ENCODE assay signal across 10 cellular contexts in genomic region chr2:33272001-33272400, GRCh38.
DNase-seq lines count a peak whose midpoint lies in the region; ATAC-seq, FAIRE-seq and TF ChIP-seq lines count a peak whose summit lies in the region.
"Had no signal": no experiment of that assay in that cellular context is flagged by ENCODE, and none has a peak within 500 bp of the region (broad histone marks: within the 10 kb centered on the region; RNA-seq: fewer than 3 reads in every experiment).

No MANE protein-coding gene starts in this region.

- TF ChIP-seq POLR2A in GM12892 (IDR thresholded peaks at IDR 0.05; ENCODE audit: low read depth, low read length) = no peak

- no CpG with 5 or more reads among the region's 4 CpGs for WGBS in trophoblast cell (ENCODE audit: extremely low coverage, insufficient coverage, insufficient read length)

- H3K36me3 Mint-ChIP-seq in neural progenitor cell = peaks cover 4% of the 10 kb centered on the region

- DNase-seq in GM12892 (ENCODE audit: insufficient read length) (peak; percentile 15), choroid plexus epithelial cell (ENCODE audit: low read depth) (peak; percentile 58), neural progenitor cell (ENCODE audit: low spot score) (no peak), middle frontal gyrus (ENCODE audit: extremely low spot score, low spot score) (no peak), epidermal melanocyte (ENCODE audit: insufficient read length, low spot score) (no peak), trophoblast cell (no peak)

- no peak overlapping the region for H4K8ac ChIP-seq in trophoblast cell (ENCODE audit: low read depth, low read length)

- H3K27me3 ChIP-seq in neural progenitor cell (no peaks in the 10 kb centered on the region), trophoblast cell (ENCODE audit: insufficient read depth, low read length) (no peaks in the 10 kb centered on the region)

- H3K18ac ChIP-seq in trophoblast cell (ENCODE audit: low read length) = no peak overlapping the region

- H3K4me3 ChIP-seq in choroid plexus epithelial cell (ENCODE audit: low read depth, low read length) (no peak overlapping the region), neural progenitor cell (no peak overlapping the region), trophoblast cell (ENCODE audit: low read depth, low read length) (no peak overlapping the region)

- H2AFZ ChIP-seq in neural progenitor cell (replicated peaks) = no peak overlapping the region
- no peak overlapping the region for H2AFZ ChIP-seq in trophoblast cell (ENCODE audit: insufficient read depth, low read length, poor library complexity)

- H2AK5ac ChIP-seq in trophoblast cell (ENCODE audit: low read length) = no peak overlapping the region

- H3K79me2 ChIP-seq in neural progenitor cell (ENCODE audit: low read depth) (no peaks in the 10 kb centered on the region), trophoblast cell (ENCODE audit: control insufficient read depth, insufficient read depth, low read length, poor library complexity) (peaks cover 2% of the 10 kb centered on the region)

- H3K4me3 Mint-ChIP-seq in neural progenitor cell = no peak overlapping the region
- H3K4me3 Mint-ChIP-seq: dendritic cell treated with granulocyte-macrophage colony-stimulating factor and Interleukin-4, amounts not matched to agents 40 ng/mL and 50 ng/mL, for 4 days; neural crest cell had no signal

- no peak overlapping the region for H4K91ac ChIP-seq in trophoblast cell (ENCODE audit: low read depth, low read length)

- no peak overlapping the region for H3K27ac ChIP-seq in neural progenitor cell
- H3K27ac ChIP-seq in trophoblast cell (ENCODE audit: low read depth, low read length) = no peak overlapping the region

- no peaks in the 10 kb centered on the region for H3K36me3 ChIP-seq in neural progenitor cell
- H3K36me3 ChIP-seq in trophoblast cell (ENCODE audit: control insufficient read depth in 1 of 2, insufficient read depth in 2 of 2, low read length in 2 of 2) = peaks cover 0 to 2% of the 10 kb centered on the region in 2 experiments

- peak; percentile 96 for ATAC-seq in GM21390 (IDR thresholded peaks at IDR 0.05; ENCODE audit: unreplicated experiment)
- peak; percentile 96 for ATAC-seq in HG03432 (IDR thresholded peaks at IDR 0.05; ENCODE audit: unreplicated experiment)

- no peak overlapping the region for H2BK120ac ChIP-seq in trophoblast cell (ENCODE audit: insufficient read depth, low read length, poor library complexity)

- H4K20me1 ChIP-seq in neural progenitor cell (ENCODE audit: low read depth) = no peaks in the 10 kb centered on the region

- H2BK5ac ChIP-seq in trophoblast cell (ENCODE audit: low read depth, low read length, poor library complexity) = no peak overlapping the region

- H3K4me2 ChIP-seq in neural progenitor cell = no peak overlapping the region
- no peak overlapping the region for H3K4me2 ChIP-seq in trophoblast cell (ENCODE audit: low read length)

- no peaks in the 10 kb centered on the region for H3F3A ChIP-seq in neural progenitor cell (ENCODE audit: low read depth)

- no peak overlapping the region for H3K23ac ChIP-seq in trophoblast cell (ENCODE audit: low read length)

- no peak overlapping the region for H3K4ac ChIP-seq in trophoblast cell (ENCODE audit: low read depth, low read length)

- peaks cover 3% of the 10 kb centered on the region for H3K79me1 ChIP-seq in trophoblast cell (ENCODE audit: low read length)

- H3K9ac ChIP-seq in neural progenitor cell (no peak overlapping the region), trophoblast cell (ENCODE audit: low read length) (no peak overlapping the region)

- TF ChIP-seq CTCF in choroid plexus epithelial cell (conservative IDR thresholded peaks at IDR 0.05; ENCODE audit: low read depth, low read length) = no peak
- no peak for TF ChIP-seq CTCF in neural progenitor cell (IDR thresholded peaks at IDR 0.05)

- no peak overlapping the region for H2BK12ac ChIP-seq in trophoblast cell (ENCODE audit: low read length)

- no peaks in the 10 kb centered on the region for H3K27me3 Mint-ChIP-seq in neural progenitor cell (ENCODE audit: insufficient read depth, low read depth)
- H3K27me3 Mint-ChIP-seq: dendritic cell treated with granulocyte-macrophage colony-stimulating factor and Interleukin-4, amounts not matched to agents 40 ng/mL and 50 ng/mL, for 4 days had no signal

- FAIRE-seq in GM12892 (lab: Jason Lieb, UNC) = no peak

- H3K27ac Mint-ChIP-seq in neural progenitor cell = no peak overlapping the region
- H3K27ac Mint-ChIP-seq: dendritic cell treated with granulocyte-macrophage colony-stimulating factor and Interleukin-4, amounts not matched to agents 40 ng/mL and 50 ng/mL, for 4 days had no signal

- no peaks in the 10 kb centered on the region for H3K9me3 ChIP-seq in neural progenitor cell (ENCODE audit: low read depth)
- peaks cover 1% of the 10 kb centered on the region for H3K9me3 ChIP-seq in trophoblast cell (ENCODE audit: insufficient read depth, low read depth, low read length)

- no peak overlapping the region for H4K12ac ChIP-seq in trophoblast cell (ENCODE audit: low read depth, low read length)

- H3K14ac ChIP-seq in trophoblast cell (ENCODE audit: low read length) = no peak overlapping the region

- no peaks in the 10 kb centered on the region for H3K9me3 Mint-ChIP-seq in neural progenitor cell
- H3K9me3 Mint-ChIP-seq: dendritic cell treated with granulocyte-macrophage colony-stimulating factor and Interleukin-4, amounts not matched to agents 40 ng/mL and 50 ng/mL, for 4 days; neural crest cell had no signal

- no peaks in the 10 kb centered on the region for H3K4me1 ChIP-seq in neural progenitor cell
- peaks cover 0 to 6% of the 10 kb centered on the region in 2 experiments for H3K4me1 ChIP-seq in trophoblast cell (ENCODE audit: control insufficient read depth in 1 of 2, insufficient read depth in 2 of 2, low read length in 2 of 2)

- H3K4me1 Mint-ChIP-seq in neural progenitor cell = no peaks in the 10 kb centered on the region
- H3K4me1 Mint-ChIP-seq: neural crest cell had no signal

Comparison
In these comparisons a context has a peak if more than half of its experiments do, and no peak if none do; other contexts are left out.
1. DNase-seq: peak in GM12892 (single experiment) and choroid plexus epithelial cell (single experiment); none in neural progenitor cell (single experiment), middle frontal gyrus (single experiment), epidermal melanocyte (single experiment) and trophoblast cell (0 of 2).